In genomic region chr9:130794923-130795495, GRCh38 we compare ENCODE assay signal across 14 cellular contexts. TPM values are rescaled to one million over a fixed set of nuclear protein-coding genes. Genes with fewer than 3 reads are reported as not detected.
DNase-seq lines count a peak whose midpoint lies in the region; ATAC-seq and TF ChIP-seq lines count a peak whose summit lies in the region.
"Had no signal": no experiment of that assay in that cellular context is flagged by ENCODE, and none has a peak within 500 bp of the region (broad histone marks: within the 10 kb centered on the region; RNA-seq: fewer than 3 reads in every experiment).

No MANE protein-coding gene starts in this region.

- H3K9me3 ChIP-seq in ascending aorta (peaks cover 2% of the 10 kb centered on the region in 2 donors), left ventricle myocardium inferior (replicated peaks) (peaks cover 3% of the 10 kb centered on the region), smooth muscle cell (replicated peaks; ENCODE audit: low read depth) (no peaks in the 10 kb centered on the region)

- POLR2A ChIA-PET in BJ (lab: Charles Lee) (no interaction called here), GM10248 (lab: Yijun Ruan, JAX) (no interaction called here)

- ATAC-seq in HG02588 (IDR thresholded peaks at IDR 0.05; ENCODE audit: unreplicated experiment) (no peak), GM18867 (IDR thresholded peaks at IDR 0.05; ENCODE audit: unreplicated experiment) (no peak)

- peaks cover 46% of the 10 kb centered on the region for H3K79me2 ChIP-seq in smooth muscle cell (ENCODE audit: low read depth)

- H4K20me1 ChIP-seq in smooth muscle cell (ENCODE audit: low read depth), result peaks cover 37% of the 10 kb centered on the region

- H3F3A ChIP-seq in smooth muscle cell (ENCODE audit: low read depth), result no peaks in the 10 kb centered on the region

- intact Hi-C loops in ascending aorta (cut with DNase I) (no loop called here), left ventricle myocardium inferior (cut with micrococcal nuclease) (no loop called here)

- CTCF ChIA-PET in BJ (lab: Yijun Ruan, JAX) (interaction anchor here (1.5 to 1.6 kb wide), 3 partner anchors 20 to 85 kb away, joined by 3 to 4 read pairs (median 3); no protein-coding TSS in a partner anchor), GM10248 (lab: Yijun Ruan, JAX) (interaction anchor here (0.7 to 1.4 kb wide), 6 partner anchors 9 to 72 kb away, joined by 3 to 4 read pairs (median 3); no protein-coding TSS in a partner anchor)

- H3K27ac ChIP-seq in ascending aorta (peak overlapping the region; percentile 8 to 55), left ventricle myocardium inferior (replicated peaks) (peak overlapping the region; percentile 55), smooth muscle cell (ENCODE audit: low read depth) (peak overlapping the region; percentile 9)
- H3K27ac ChIP-seq: BLaER1 treated with 17β-estradiol and CSF1 and Interleukin-3, amounts not matched to agents 10 nM and 100 nM had no signal

- WGBS in smooth muscle cell (ENCODE audit: low lambda C conversion rate), result 83% methylated on average over 6 of the region's 6 CpGs

- H3K4me3 ChIP-seq in BJ (ENCODE audit: low read depth, low read length) (no peak overlapping the region), ascending aorta (no peak overlapping the region), left ventricle myocardium inferior (no peak overlapping the region), smooth muscle cell (no peak overlapping the region)
- H3K4me3 ChIP-seq: BLaER1 treated with 17β-estradiol and CSF1 and Interleukin-3, amounts not matched to agents 10 nM and 100 nM had no signal

- peaks cover 0 to 12% of the 10 kb centered on the region in 2 donors for H3K4me1 ChIP-seq in ascending aorta
- peaks cover 32% of the 10 kb centered on the region for H3K4me1 ChIP-seq in left ventricle myocardium inferior
- H3K4me1 ChIP-seq in smooth muscle cell (ENCODE audit: low read depth), result no peaks in the 10 kb centered on the region

- TF ChIP-seq CTCF in BJ (IDR thresholded peaks at IDR 0.05; ENCODE audit: insufficient read depth, low read depth, low read length) (no peak), ascending aorta (IDR thresholded peaks at IDR 0.05) (no peak), left ventricle myocardium inferior (IDR thresholded peaks at IDR 0.05; ENCODE audit: borderline replicate concordance) (no peak), smooth muscle cell (IDR thresholded peaks at IDR 0.05; ENCODE audit: borderline replicate concordance, insufficient read depth, poor library complexity, severe bottlenecking) (no peak), GM10248 (IDR thresholded peaks at IDR 0.05; ENCODE audit: control extremely low read depth, extremely low read depth, low read depth, missing control alignments) (no peak)

- no peak overlapping the region for H3K9ac ChIP-seq in smooth muscle cell (ENCODE audit: low read depth)
- H3K9ac ChIP-seq: BLaER1 treated with 17β-estradiol and CSF1 and Interleukin-3, amounts not matched to agents 10 nM and 100 nM had no signal

- H3K36me3 ChIP-seq in BJ (ENCODE audit: control insufficient read depth, insufficient read depth, low read length) (no peaks in the 10 kb centered on the region), ascending aorta (no peaks in the 10 kb centered on the region), left ventricle myocardium inferior (peaks cover 2% of the 10 kb centered on the region), smooth muscle cell (ENCODE audit: low read depth) (no peaks in the 10 kb centered on the region)

- H2AFZ ChIP-seq in smooth muscle cell (ENCODE audit: low read depth), result no peak overlapping the region

- H3K4me2 ChIP-seq in smooth muscle cell, result no peak overlapping the region

- DNase-seq in BJ (ENCODE audit: low read depth) (peak; percentile 9), ascending aorta (ENCODE audit: low spot score in 2 of 2) (no peak), left ventricle myocardium inferior (no peak), smooth muscle cell (lab: John Stamatoyannopoulos, UW; ENCODE audit: unreplicated experiment) (no peak), GM10248 (ENCODE audit: extremely low spot score) (no peak), AG08396 (ENCODE audit: low spot score) (no peak)
- DNase-seq: activated CD4-positive, CD25-positive, alpha-beta regulatory T cell; activated CD8-positive, alpha-beta memory T cell treated with anti-CD3 and anti-CD28 coated beads, Interleukin-2, amount 50 U/mL, for 48 hours; glutamatergic neuron; kidney glomerular epithelial cell; NCI-H2227 treated with DMSO at 0.1 percent for 48 hours had no signal

- H3K27me3 ChIP-seq in BJ (ENCODE audit: control insufficient read depth, insufficient read depth, low read length) (no peaks in the 10 kb centered on the region), ascending aorta (no peaks in the 10 kb centered on the region), left ventricle myocardium inferior (ENCODE audit: low read depth) (no peaks in the 10 kb centered on the region), smooth muscle cell (ENCODE audit: low read depth) (no peaks in the 10 kb centered on the region)
- H3K27me3 ChIP-seq: BLaER1 treated with 17β-estradiol and CSF1 and Interleukin-3, amounts not matched to agents 10 nM and 100 nM had no signal

RNA-seq across cellular contexts. Expression of gene ABL1, which starts 40.0 kb away (rescaled TPM):
- polyA plus RNA-seq in BJ (2011; rRNA removed) (26.1 and 30.4 TPM in 2 replicates), smooth muscle cell (50.6 and 51.0 TPM in 2 replicates)
- 42.8 and 44.9 TPM in 2 replicates for polyA minus RNA-seq in BJ (2011; rRNA and poly(A)+ RNA removed)
- total RNA-seq in ascending aorta (99.1 TPM), left ventricle myocardium inferior (30.7 TPM), smooth muscle cell (38.2 TPM in 2 replicates)
